Comparison of ENCODE assay signal across 27 cellular contexts in genomic region chr6:62217866-62218265, GRCh38.
"Had no signal": no experiment of that assay in that cellular context is flagged by ENCODE, and none has a peak within 500 bp of the region (broad histone marks: within the 10 kb centered on the region; RNA-seq: fewer than 3 reads in every experiment).

No MANE protein-coding gene starts in this region.

- H3K4me3 ChIP-seq: ascending aorta, breast epithelium, cardiac muscle cell, colonic mucosa had no signal

- H3K36me3 ChIP-seq: ascending aorta, breast epithelium, cardiac muscle cell, colonic mucosa had no signal

- ATAC-seq: activated CD4-positive, alpha-beta T cell treated with anti-CD3 and anti-CD28 coated beads for 36 hours; activated CD8-positive, alpha-beta memory T cell treated with anti-CD3 and anti-CD28 coated beads, Interleukin-2, amount 10 ng/mL, durations not matched to agents 7 days and 5 days; activated CD8-positive, alpha-beta T cell treated with anti-CD3 and anti-CD28 coated beads, Interleukin-2, amount 10 ng/mL, durations not matched to agents 7 days and 5 days; activated naive CD8-positive, alpha-beta T cell treated with anti-CD3 and anti-CD28 coated beads, Interleukin-2, amount 50 U/mL, for 24 hours; esophagus mucosa; T-helper 17 cell had no signal

- H3K27ac ChIP-seq: ascending aorta, breast epithelium, cardiac muscle cell, colonic mucosa had no signal

- H3K9me3 ChIP-seq: ascending aorta, colonic mucosa had no signal

- H3K27me3 ChIP-seq: ascending aorta, breast epithelium, cardiac muscle cell, colonic mucosa had no signal

- DNase-seq: activated CD4-positive, alpha-beta memory T cell treated with anti-CD3 and anti-CD28 coated beads for 36 hours; activated CD4-positive, alpha-beta T cell treated with anti-CD3 and anti-CD28 coated beads for 36 hours; activated CD4-positive, alpha-beta T cell treated with anti-CD3 and anti-CD28 coated beads, Interleukin-2, amount 10 ng/mL, durations not matched to agents 24 days and 14 days; activated CD4-positive, CD25-positive, alpha-beta regulatory T cell; activated CD4-positive, CD25-positive, alpha-beta regulatory T cell treated with anti-CD3 and anti-CD28 coated beads, Interleukin-2, amount 50 U/mL, for 72 hours; activated CD8-positive, alpha-beta memory T cell treated with anti-CD3 and anti-CD28 coated beads, Interleukin-2, amount 10 ng/mL, durations not matched to agents 7 days and 5 days; activated CD8-positive, alpha-beta memory T cell treated with anti-CD3 and anti-CD28 coated beads, Interleukin-2, amount 50 U/mL, for 4 hours; activated CD8-positive, alpha-beta T cell treated with anti-CD3 and anti-CD28 coated beads, Interleukin-2, amount 10 ng/mL, durations not matched to agents 7 days and 5 days; activated effector memory CD4-positive, alpha-beta T cell treated with anti-CD3 and anti-CD28 coated beads, Interleukin-2, amount 50 U/mL, for 16 hours; activated naive CD4-positive, alpha-beta T cell treated with anti-CD3 and anti-CD28 coated beads for 36 hours; activated naive CD8-positive, alpha-beta T cell treated with anti-CD3 and anti-CD28 coated beads for 36 hours; activated naive CD8-positive, alpha-beta T cell treated with anti-CD3 and anti-CD28 coated beads, Interleukin-2, amount 50 U/mL, for 24 hours; activated T-cell treated with anti-CD3 and anti-CD28 coated beads, Interleukin-2, amount 50 U/mL, for 1 hour; activated T-cell treated with anti-CD3 and anti-CD28 coated beads, Interleukin-2, amount 50 U/mL, for 48 hours; central memory CD4-positive, alpha-beta T cell; cerebellar nuclear complex; colonic mucosa; effector memory CD4-positive, alpha-beta T cell; endodermal cell; foreskin fibroblast; head of caudate nucleus; T-helper 17 cell; T1000 had no signal
